Comparison of ENCODE assay signal across 20 cellular contexts in genomic region chr6:92906385-92906784, GRCh38.
DNase-seq lines count a peak whose midpoint lies in the region; ATAC-seq and TF ChIP-seq lines count a peak whose summit lies in the region.
"Had no signal": no experiment of that assay in that cellular context is flagged by ENCODE, and none has a peak within 500 bp of the region (broad histone marks: within the 10 kb centered on the region; RNA-seq: fewer than 3 reads in every experiment).

No MANE protein-coding gene starts in this region.

- POLR2A ChIA-PET in HEK293 (lab: Yijun Ruan, JAX) = no interaction called here
- POLR2A ChIA-PET in PC-3 (lab: Charles Lee; ENCODE audit: unreplicated experiment) = no interaction called here

- no peaks in the 10 kb centered on the region for H3K79me2 ChIP-seq in PC-3 (ENCODE audit: low read length)

- no peak overlapping the region for H2AFZ ChIP-seq in PC-3 (ENCODE audit: low read length)
- H2AFZ ChIP-seq: GM23248 had no signal

- H3K4me3 ChIP-seq in HEK293 (ENCODE audit: low read depth, low read length) (no peak overlapping the region), NT2/D1 (ENCODE audit: insufficient read length, low read depth) (no peak overlapping the region), PC-3 (ENCODE audit: low read length) (no peak overlapping the region)
- H3K4me3 ChIP-seq: A549, GM12878, GM23248 had no signal

- H3K36me3 ChIP-seq in HEK293 (ENCODE audit: control insufficient read depth in 2 of 2, insufficient read depth in 1 of 2, low read length in 2 of 2) (no peaks in the 10 kb centered on the region), NT2/D1 (ENCODE audit: insufficient read depth, insufficient read length, low read length) (no peaks in the 10 kb centered on the region), PC-3 (ENCODE audit: low read depth, low read length) (no peaks in the 10 kb centered on the region)

- H3F3A ChIP-seq in PC-3 (ENCODE audit: low read length, unreplicated experiment) = no peaks in the 10 kb centered on the region

- H3K4me2 ChIP-seq in PC-3 (ENCODE audit: low read length) = no peak overlapping the region
- H3K4me2 ChIP-seq: A549 had no signal

- H3K27me3 ChIP-seq in NT2/D1 (ENCODE audit: insufficient read depth, insufficient read length) = no peaks in the 10 kb centered on the region
- no peaks in the 10 kb centered on the region for H3K27me3 ChIP-seq in PC-3 (ENCODE audit: low read length)

- H3K9me2 ChIP-seq in PC-3 (replicated peaks; ENCODE audit: low read length) = no peaks in the 10 kb centered on the region

- no peaks in the 10 kb centered on the region for H4K20me1 ChIP-seq in PC-3 (ENCODE audit: low read length)

- no peaks in the 10 kb centered on the region for H3K9me3 ChIP-seq in HEK293 (ENCODE audit: control insufficient read depth, insufficient read depth, low read depth, low read length)
- no peaks in the 10 kb centered on the region for H3K9me3 ChIP-seq in NT2/D1 (ENCODE audit: insufficient read depth, low read length)
- no peaks in the 10 kb centered on the region for H3K9me3 ChIP-seq in PC-3 (ENCODE audit: low read length)
- H3K9me3 ChIP-seq: A549 had no signal

- DNase-seq in NT2/D1 (ENCODE audit: low read depth, low spot score) = peak; percentile 2
- DNase-seq in foreskin melanocyte = peak; percentile 60
- DNase-seq in renal cortical epithelial cell (ENCODE audit: low read depth) = peak; percentile 30
- DNase-seq in GM13976 (ENCODE audit: low spot score) = no peak
- DNase-seq in PC-3 = no peak
- DNase-seq: 8988T; C1 segment of cervical spinal cord; Calu3; CD4-positive, alpha-beta memory T cell; COR-L47; DMS53; DMS79 treated with DMSO at 0.1 percent for 48 hours; GM23248; H7; HCEC 1CT had no signal

- H3K27ac ChIP-seq in HEK293 (ENCODE audit: extremely low read depth, low read depth, low read length) = no peak overlapping the region
- no peak overlapping the region for H3K27ac ChIP-seq in PC-3 (ENCODE audit: low read length)
- H3K27ac ChIP-seq: A549, GM23248 had no signal

- in situ Hi-C loops in GM13976 (cut with MboI; ENCODE audit: low sequenced_read_pairs, unreplicated experiment) = no loop called here

- no TSS peak for BruUV-seq in PC-3 (replicated peaks; lab: Mats Ljungman, UMichigan)

- intact Hi-C loops in PC-3 (cut with micrococcal nuclease) = no loop called here

- TF ChIP-seq CTCF in HEK293 (tag by site-specific recombination; IDR thresholded peaks at IDR 0.05) (no peak), GM13976 (IDR thresholded peaks at IDR 0.05; ENCODE audit: borderline replicate concordance, control extremely low read depth, extremely low read depth, insufficient read depth, missing control alignments) (no peak), PC-3 (conservative IDR thresholded peaks at IDR 0.05; ENCODE audit: low read depth, low read length) (no peak)

- H3K4me1 ChIP-seq in HEK293 (ENCODE audit: control insufficient read depth, insufficient read depth, low read length) = no peaks in the 10 kb centered on the region
- no peaks in the 10 kb centered on the region for H3K4me1 ChIP-seq in NT2/D1 (ENCODE audit: insufficient read depth, insufficient read length)
- H3K4me1 ChIP-seq in PC-3 (ENCODE audit: insufficient read depth, low read length) = no peaks in the 10 kb centered on the region
- H3K4me1 ChIP-seq: A549 had no signal

- CTCF ChIA-PET in HEK293 (lab: Yijun Ruan, JAX) (no interaction called here), PC-3 (lab: Charles Lee) (no interaction called here)

- no peak overlapping the region for H3K9ac ChIP-seq in NT2/D1 (ENCODE audit: insufficient read length, low read depth)
- no peak overlapping the region for H3K9ac ChIP-seq in PC-3 (ENCODE audit: low read length)
- H3K9ac ChIP-seq: GM23248 had no signal

- no peak for ATAC-seq in GM19397 (IDR thresholded peaks at IDR 0.05; ENCODE audit: unreplicated experiment)
- ATAC-seq in GM21723 (IDR thresholded peaks at IDR 0.05; ENCODE audit: unreplicated experiment) = no peak
- ATAC-seq in PC-3 = no peak
- ATAC-seq: A549, GM12878 had no signal

TF ChIP-seq in HEK293, 187 proteins besides CTCF, POLR2A, EP300 and RAD21:
- TF ChIP-seq PRDM6 (tag by site-specific recombination; IDR thresholded peaks at IDR 0.05) (0 out of 2 replicates have a peak, but pooled peaks have one; percentile 20), ZNF48 (tag by site-specific recombination; IDR thresholded peaks at IDR 0.05) (no peak)

Comparison
In these comparisons a context has a peak if more than half of its experiments do, and no peak if none do; other contexts are left out.
1. DNase-seq: peak in NT2/D1 (single experiment), foreskin melanocyte (single experiment) and renal cortical epithelial cell (single experiment); none in GM13976 (single experiment) and PC-3 (single experiment).